27 cellular contexts compared by ENCODE assay signal in the genomic region with DNA sequence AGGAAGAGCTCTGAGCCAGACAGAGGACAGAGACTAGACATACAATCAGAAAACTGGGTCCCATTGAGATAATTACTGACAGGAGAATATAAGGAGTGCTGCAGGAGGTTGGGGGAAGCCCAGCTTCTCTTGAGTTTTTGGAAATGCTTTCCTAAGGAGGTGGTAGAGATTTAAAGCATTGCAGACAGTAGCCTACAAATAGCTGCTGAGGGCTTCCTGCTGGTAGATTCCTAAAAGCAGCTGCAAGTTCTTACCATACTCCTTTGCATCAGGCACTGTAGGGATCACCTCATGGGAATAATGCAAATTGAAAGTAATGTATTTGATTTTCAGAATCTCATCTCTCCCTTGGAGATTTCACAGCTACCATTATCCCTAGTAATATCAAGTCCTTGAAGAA.
DNase-seq lines count a peak whose midpoint lies in the region; TF ChIP-seq lines count a peak whose summit lies in the region.
"Had no signal": no experiment of that assay in that cellular context is flagged by ENCODE, and none has a peak within 500 bp of the region (broad histone marks: within the 10 kb centered on the region; RNA-seq: fewer than 3 reads in every experiment).

No MANE protein-coding gene starts in this region.

- H3K9me3 ChIP-seq in HUES48 (ENCODE audit: control insufficient read depth, insufficient read depth, low read length) (no peaks in the 10 kb centered on the region), endodermal cell (ENCODE audit: control insufficient read depth, low read length) (no peaks in the 10 kb centered on the region), iPS-20b (ENCODE audit: insufficient read depth, low read depth, low read length) (no peaks in the 10 kb centered on the region), neural progenitor cell (ENCODE audit: low read depth) (no peaks in the 10 kb centered on the region)
- H3K9me3 ChIP-seq: Caco-2, SJSA1 had no signal

- H3K4me3 ChIP-seq in HUES48 (ENCODE audit: low read depth, low read length) (no peak overlapping the region), endodermal cell (ENCODE audit: low read length) (no peak overlapping the region), iPS-20b (ENCODE audit: low read length) (peak overlapping the region; percentile 18; the same call in 1 of the 2 replicates), neural progenitor cell (no peak overlapping the region)
- H3K4me3 ChIP-seq: GM12878, SJSA1 had no signal

- H3K36me3 ChIP-seq in HUES48 (ENCODE audit: control insufficient read depth, insufficient read depth, low read length) (no peaks in the 10 kb centered on the region), endodermal cell (ENCODE audit: control insufficient read depth, insufficient read depth, low read length) (no peaks in the 10 kb centered on the region), iPS-20b (ENCODE audit: insufficient read depth, low read depth, low read length) (no peaks in the 10 kb centered on the region), neural progenitor cell (no peaks in the 10 kb centered on the region)
- H3K36me3 ChIP-seq: SJSA1 had no signal

- TF ChIP-seq CTCF in endodermal cell (conservative IDR thresholded peaks at IDR 0.05) (no peak), neural progenitor cell (IDR thresholded peaks at IDR 0.05) (no peak)

- H2AFZ ChIP-seq in neural progenitor cell (replicated peaks), result peak overlapping the region; percentile 61

- DNase-seq in endodermal cell (peak; percentile 59), neural progenitor cell (ENCODE audit: low spot score) (no peak), NCI-H748 (lab: John Stamatoyannopoulos, UW; ENCODE audit: unreplicated experiment) (no peak), G401 (ENCODE audit: low spot score) (no peak), NCI-H2081 (lab: John Stamatoyannopoulos, UW) (no peak)
- DNase-seq: Caco-2; CD8-positive, alpha-beta T cell; GDM1; IMR-90; KG1; MM.1S; NCI-H1417; NCI-H1694; NCI-H2029 treated with DMSO at 0.1 percent for 48 hours; NCI-H2171 treated with DMSO at 0.1 percent for 48 hours; NCI-H345; NCI-H510A treated with DMSO at 0.1 percent for 48 hours; NCI-H82; NK-92 treated with Interleukin-12 subunit alpha and Interleukin-12 subunit beta, amount 100 ng/mL, for 24 hours; Right ventricle myocardium superior; RPMI8226 had no signal

- H3K9me3 Mint-ChIP-seq in endodermal cell (no peaks in the 10 kb centered on the region), neural progenitor cell (no peaks in the 10 kb centered on the region)

- no peak overlapping the region for H3K4me2 ChIP-seq in neural progenitor cell

- H3K4me3 Mint-ChIP-seq in endodermal cell (no peak overlapping the region), neural progenitor cell (no peak overlapping the region)
- H3K4me3 Mint-ChIP-seq: B cell; CD8-positive, alpha-beta T cell had no signal

- H3K4me1 ChIP-seq in HUES48 (ENCODE audit: control insufficient read depth, insufficient read depth, low read length) (peaks cover 58% of the 10 kb centered on the region), endodermal cell (ENCODE audit: control insufficient read depth, insufficient read depth, low read length) (no peaks in the 10 kb centered on the region), iPS-20b (ENCODE audit: insufficient read depth, low read length) (peaks cover 32% of the 10 kb centered on the region), neural progenitor cell (peaks cover 14% of the 10 kb centered on the region)
- H3K4me1 ChIP-seq: SJSA1 had no signal

- H3F3A ChIP-seq in neural progenitor cell (ENCODE audit: low read depth), result peaks cover 11% of the 10 kb centered on the region

- H3K27me3 ChIP-seq in HUES48 (ENCODE audit: control insufficient read depth, insufficient read depth, low read length) (no peaks in the 10 kb centered on the region), endodermal cell (ENCODE audit: control insufficient read depth, insufficient read depth, low read length, poor library complexity, severe bottlenecking) (no peaks in the 10 kb centered on the region), iPS-20b (ENCODE audit: insufficient read depth, low read length) (no peaks in the 10 kb centered on the region), neural progenitor cell (no peaks in the 10 kb centered on the region)
- H3K27me3 ChIP-seq: SJSA1 had no signal

- H3K9ac ChIP-seq in HUES48 (ENCODE audit: low read depth, low read length) (no peak overlapping the region), endodermal cell (ENCODE audit: extremely low read depth, low read length, poor library complexity, severe bottlenecking) (no peak overlapping the region), iPS-20b (ENCODE audit: low read depth, low read length) (peak overlapping the region; percentile 49; the same call in 1 of the 2 replicates), neural progenitor cell (no peak overlapping the region)

- H3K27ac Mint-ChIP-seq in endodermal cell (no peak overlapping the region), neural progenitor cell (no peak overlapping the region)
- H3K27ac Mint-ChIP-seq: B cell; CD8-positive, alpha-beta T cell had no signal

- H3K79me2 ChIP-seq in neural progenitor cell (ENCODE audit: low read depth), result no peaks in the 10 kb centered on the region

- H3K36me3 Mint-ChIP-seq in endodermal cell (ENCODE audit: low read depth) (no peaks in the 10 kb centered on the region), neural progenitor cell (no peaks in the 10 kb centered on the region)
- H3K36me3 Mint-ChIP-seq: CD8-positive, alpha-beta T cell had no signal

- no peaks in the 10 kb centered on the region for H4K20me1 ChIP-seq in neural progenitor cell (ENCODE audit: low read depth)

- H3K27me3 Mint-ChIP-seq in endodermal cell (ENCODE audit: insufficient read depth) (no peaks in the 10 kb centered on the region), neural progenitor cell (ENCODE audit: insufficient read depth, low read depth) (no peaks in the 10 kb centered on the region)
- H3K27me3 Mint-ChIP-seq: B cell had no signal

- peak overlapping the region; percentile 80 for H3K27ac ChIP-seq in HUES48 (ENCODE audit: low read depth, low read length)
- no peak overlapping the region for H3K27ac ChIP-seq in endodermal cell (ENCODE audit: low read depth, low read length)
- H3K27ac ChIP-seq in iPS-20b (ENCODE audit: low read length), result peak overlapping the region; percentile 10
- H3K27ac ChIP-seq in neural progenitor cell, result no peak overlapping the region
- H3K27ac ChIP-seq: C4-2B, SJSA1 had no signal

- in situ Hi-C loops in G401 (cut with HindIII; ENCODE audit: low sequenced_read_pairs), result no loop called here

- H3K4me1 Mint-ChIP-seq in endodermal cell (peaks cover 22% of the 10 kb centered on the region), neural progenitor cell (peaks cover 3% of the 10 kb centered on the region)
- H3K4me1 Mint-ChIP-seq: B cell had no signal

Comparison
In these comparisons a context has a peak if more than half of its experiments do, and no peak if none do; other contexts are left out.
1. H3K27ac ChIP-seq: peak in HUES48 (single experiment) and iPS-20b (single experiment); none in endodermal cell (single experiment) and neural progenitor cell (single experiment).